Comparison of ENCODE assay signal across 13 cellular contexts in genomic region chr15:90358124-90359033, GRCh38. TPM values are rescaled to one million over a fixed set of nuclear protein-coding genes. Genes with fewer than 3 reads are reported as not detected.
DNase-seq lines count a peak whose midpoint lies in the region; ATAC-seq and TF ChIP-seq lines count a peak whose summit lies in the region.
"Had no signal": no experiment of that assay in that cellular context is flagged by ENCODE, and none has a peak within 500 bp of the region (broad histone marks: within the 10 kb centered on the region; RNA-seq: fewer than 3 reads in every experiment).

No MANE protein-coding gene starts in this region.

- WGBS in transverse colon (ENCODE audit: low coverage in 1 of 2), 2 donors = 42 to 56% methylated on average over 3 to 8 of the region's 8 CpGs

- H3K36me3 ChIP-seq in fibroblast of lung (ENCODE audit: control insufficient read depth, insufficient read depth, low read length) (no peaks in the 10 kb centered on the region), transverse colon (no peaks in the 10 kb centered on the region)
- H3K36me3 ChIP-seq: spleen had no signal

- intact Hi-C loops in transverse colon (cut with DNase I; ENCODE audit: low total_unique reads) = no loop called here

- H3K4me3 Mint-ChIP-seq in activated naive CD8-positive, alpha-beta T cell treated with anti-CD3 and anti-CD28 coated beads, Interleukin-2, amount 10 ng/mL, durations not matched to agents 7 days and 5 days = no peak overlapping the region
- no peak overlapping the region for H3K4me3 Mint-ChIP-seq in activated naive CD8-positive, alpha-beta T cell treated with anti-CD3 and anti-CD28 coated beads for 36 hours
- H3K4me3 Mint-ChIP-seq: natural killer cell treated with Interleukin-12 subunit alpha and Interleukin-12 subunit beta and Interleukin-15 and Interleukin-18, amount 100 ng/mL, for 72 hours had no signal

- H3K27me3 Mint-ChIP-seq in activated naive CD8-positive, alpha-beta T cell treated with anti-CD3 and anti-CD28 coated beads, Interleukin-2, amount 10 ng/mL, durations not matched to agents 7 days and 5 days = no peaks in the 10 kb centered on the region
- no peaks in the 10 kb centered on the region for H3K27me3 Mint-ChIP-seq in activated naive CD8-positive, alpha-beta T cell treated with anti-CD3 and anti-CD28 coated beads for 36 hours
- H3K27me3 Mint-ChIP-seq: natural killer cell treated with Interleukin-12 subunit alpha and Interleukin-12 subunit beta and Interleukin-15 and Interleukin-18, amount 100 ng/mL, for 72 hours had no signal

- no peak for TF ChIP-seq EP300 in transverse colon (IDR thresholded peaks at IDR 0.05; ENCODE audit: low read depth)

- no peak for TF ChIP-seq POLR2A in transverse colon (IDR thresholded peaks at IDR 0.05)

- no peaks in the 10 kb centered on the region for H3K27me3 ChIP-seq in fibroblast of lung (ENCODE audit: control insufficient read depth, insufficient read depth, low read length)
- H3K27me3 ChIP-seq in transverse colon = no peaks in the 10 kb centered on the region
- H3K27me3 ChIP-seq: spleen had no signal

- no peaks in the 10 kb centered on the region for H3K9me3 Mint-ChIP-seq in activated naive CD8-positive, alpha-beta T cell treated with anti-CD3 and anti-CD28 coated beads, Interleukin-2, amount 10 ng/mL, durations not matched to agents 7 days and 5 days
- no peaks in the 10 kb centered on the region for H3K9me3 Mint-ChIP-seq in activated naive CD8-positive, alpha-beta T cell treated with anti-CD3 and anti-CD28 coated beads for 36 hours
- H3K9me3 Mint-ChIP-seq: natural killer cell treated with Interleukin-12 subunit alpha and Interleukin-12 subunit beta and Interleukin-15 and Interleukin-18, amount 100 ng/mL, for 72 hours had no signal

- no peak overlapping the region for H3K27ac Mint-ChIP-seq in activated naive CD8-positive, alpha-beta T cell treated with anti-CD3 and anti-CD28 coated beads, Interleukin-2, amount 10 ng/mL, durations not matched to agents 7 days and 5 days
- no peak overlapping the region for H3K27ac Mint-ChIP-seq in activated naive CD8-positive, alpha-beta T cell treated with anti-CD3 and anti-CD28 coated beads for 36 hours
- H3K27ac Mint-ChIP-seq: natural killer cell treated with Interleukin-12 subunit alpha and Interleukin-12 subunit beta and Interleukin-15 and Interleukin-18, amount 100 ng/mL, for 72 hours had no signal

- in situ Hi-C loops in transverse colon (cut with MboI; ENCODE audit: low pct_ligation_motif_present in 1 of 4, low pct_unique_long_range_greater_than_20kb in 1 of 4, low sequenced_read_pairs in 3 of 4) = no loop called here

- DNase-seq in activated naive CD8-positive, alpha-beta T cell treated with anti-CD3 and anti-CD28 coated beads, Interleukin-2, amount 10 ng/mL, durations not matched to agents 7 days and 5 days = no peak
- DNase-seq in activated naive CD8-positive, alpha-beta T cell treated with anti-CD3 and anti-CD28 coated beads for 36 hours = no peak
- DNase-seq in RPMI7951 (ENCODE audit: low read depth) (peak; percentile 31), fibroblast of lung (ENCODE audit: low read depth in 2 of 2) (peak; percentile 34 to 79), transverse colon (peak; percentile 47), T-helper 9 cell (no peak)
- DNase-seq: activated gamma-delta T cell, C1 segment of cervical spinal cord, NCI-H1417, spleen had no signal

- H2AFZ ChIP-seq in fibroblast of lung (ENCODE audit: low read length) = no peak overlapping the region

- peak; percentile 48 for ATAC-seq in activated naive CD8-positive, alpha-beta T cell treated with anti-CD3 and anti-CD28 coated beads, Interleukin-2, amount 10 ng/mL, durations not matched to agents 7 days and 5 days (ENCODE audit: low read depth)
- ATAC-seq in GM18873 (IDR thresholded peaks at IDR 0.05; ENCODE audit: low FRiP score, unreplicated experiment) = no peak
- no peak for ATAC-seq in HG02981 (IDR thresholded peaks at IDR 0.05; ENCODE audit: unreplicated experiment)

- peaks cover 4% of the 10 kb centered on the region for H3K36me3 Mint-ChIP-seq in activated naive CD8-positive, alpha-beta T cell treated with anti-CD3 and anti-CD28 coated beads, Interleukin-2, amount 10 ng/mL, durations not matched to agents 7 days and 5 days
- no peaks in the 10 kb centered on the region for H3K36me3 Mint-ChIP-seq in activated naive CD8-positive, alpha-beta T cell treated with anti-CD3 and anti-CD28 coated beads for 36 hours
- H3K36me3 Mint-ChIP-seq: natural killer cell treated with Interleukin-12 subunit alpha and Interleukin-12 subunit beta and Interleukin-15 and Interleukin-18, amount 100 ng/mL, for 72 hours had no signal

- H3K4me1 ChIP-seq in fibroblast of lung (ENCODE audit: control insufficient read depth, extremely low read depth, insufficient read depth, low read length) (peaks cover 10% of the 10 kb centered on the region), transverse colon (peaks cover 10 to 40% (median 20%) of the 10 kb centered on the region in 4 donors)

- no peak overlapping the region for H3K4me2 ChIP-seq in fibroblast of lung (ENCODE audit: extremely low read depth, insufficient read depth, low read length)

- H3K9me3 ChIP-seq in fibroblast of lung (ENCODE audit: control insufficient read depth, insufficient read depth, low read depth, low read length) (no peaks in the 10 kb centered on the region), transverse colon (no peaks in the 10 kb centered on the region)
- H3K9me3 ChIP-seq: spleen had no signal

- POLR2A ChIA-PET in activated naive CD8-positive, alpha-beta T cell treated with anti-CD3 and anti-CD28 coated beads, Interleukin-2, amount 10 ng/mL, durations not matched to agents 7 days and 5 days (lab: Charles Lee) = interaction anchor here (5.4 kb wide), 1 partner anchor 29 kb away, joined by 68 read pairs; the partner anchor contains the start of gene IQGAP1

- no peaks in the 10 kb centered on the region for H3K79me2 ChIP-seq in fibroblast of lung (ENCODE audit: control insufficient read depth, insufficient read depth, low read length)

- H3K4me1 Mint-ChIP-seq in activated naive CD8-positive, alpha-beta T cell treated with anti-CD3 and anti-CD28 coated beads, Interleukin-2, amount 10 ng/mL, durations not matched to agents 7 days and 5 days = peaks cover 30% of the 10 kb centered on the region
- H3K4me1 Mint-ChIP-seq in activated naive CD8-positive, alpha-beta T cell treated with anti-CD3 and anti-CD28 coated beads for 36 hours = peaks cover 16% of the 10 kb centered on the region

- TF ChIP-seq CTCF in fibroblast of lung (conservative IDR thresholded peaks at IDR 0.05 in 1 of 2, IDR thresholded peaks at IDR 0.05 in 1 of 2; ENCODE audit: low read depth in 1 of 2, low read length in 2 of 2) = no peak
- no peak for TF ChIP-seq CTCF in transverse colon (IDR thresholded peaks at IDR 0.05)

- no peaks in the 10 kb centered on the region for H4K20me1 ChIP-seq in fibroblast of lung (ENCODE audit: control insufficient read depth, extremely low read depth, insufficient read depth, low read length)

- H3K27ac ChIP-seq in fibroblast of lung (ENCODE audit: insufficient read depth, low read length) = no peak overlapping the region
- peak overlapping the region; percentile 73 to 82 (median 76) for H3K27ac ChIP-seq in transverse colon
- H3K27ac ChIP-seq: spleen had no signal

- no peak overlapping the region for H3K9ac ChIP-seq in fibroblast of lung (ENCODE audit: insufficient read depth, low read length)

- H3K4me3 ChIP-seq in fibroblast of lung (replicated peaks in 1 of 4; ENCODE audit: control extremely low read depth in 1 of 4, insufficient read depth in 1 of 4, low read depth in 3 of 4, low read length in 4 of 4) (no peak overlapping the region), transverse colon (no peak overlapping the region)
- H3K4me3 ChIP-seq: spleen had no signal

RNA-seq across cellular contexts. Expression of gene ZNF774, which starts 6.3 kb away (rescaled TPM):
- total RNA-seq in activated naive CD8-positive, alpha-beta T cell treated with anti-CD3 and anti-CD28 coated beads, Interleukin-2, amount 10 ng/mL, durations not matched to agents 7 days and 5 days = 1 to 10 TPM; 1.6 to 2.4 TPM
- total RNA-seq in activated naive CD8-positive, alpha-beta T cell treated with anti-CD3 and anti-CD28 coated beads for 36 hours = 1 to 10 TPM in 1 of 2 experiments, under 1 TPM in 1; 0.82 to 1.9 TPM
- total RNA-seq in RPMI7951 (2014; rRNA removed; shearing (Covaris generic)) = 2.9 and 3.7 TPM in 2 replicates
- total RNA-seq in fibroblast of lung = 1.3 and 1.8 TPM in 2 replicates
- 1.2 and 1.3 TPM in 2 replicates for polyA plus RNA-seq in fibroblast of lung
- 1.1 TPM in 2 replicates for polyA plus RNA-seq in fibroblast of lung (2012)
- 0.12 TPM in 1 of 2 replicates, not detected in the other for polyA minus RNA-seq in fibroblast of lung (ENCODE audit: low replicate concordance)
- 10 to 100 TPM in 2 of 4 donors, 1 to 10 TPM in 1, under 1 TPM in 1; 0.75 to 22.5 (median 10.2) TPM for total RNA-seq in transverse colon

RNA-seq across cellular contexts. Expression of gene IQGAP1, which starts 29.7 kb away (rescaled TPM):
- total RNA-seq in activated naive CD8-positive, alpha-beta T cell treated with anti-CD3 and anti-CD28 coated beads, Interleukin-2, amount 10 ng/mL, durations not matched to agents 7 days and 5 days = 100 to 1,000 TPM; 211 to 220 TPM
- 100 to 1,000 TPM; 129 to 133 TPM for total RNA-seq in activated naive CD8-positive, alpha-beta T cell treated with anti-CD3 and anti-CD28 coated beads for 36 hours
- total RNA-seq in RPMI7951 (2014; rRNA removed; shearing (Covaris generic)) = 234 and 273 TPM in 2 replicates
- total RNA-seq in fibroblast of lung (160 and 270 TPM in 2 replicates), transverse colon (100 to 1,000 TPM in 3 of 4 donors, 10 to 100 TPM in 1; 82.8 to 354 (median 282) TPM)
- 222 and 231 TPM in 2 replicates for polyA plus RNA-seq in fibroblast of lung
- 176 TPM in 2 replicates for polyA plus RNA-seq in fibroblast of lung (2012)
- polyA minus RNA-seq in fibroblast of lung (ENCODE audit: low replicate concordance) = 127 and 133 TPM in 2 replicates

Comparison
In these comparisons a context has a peak if more than half of its experiments do, and no peak if none do; other contexts are left out.
1. DNase-seq: peak in RPMI7951 (single experiment), fibroblast of lung (2 of 2) and transverse colon (single experiment); none in activated naive CD8-positive, alpha-beta T cell treated with anti-CD3 and anti-CD28 coated beads, Interleukin-2, amount 10 ng/mL, durations not matched to agents 7 days and 5 days (single experiment), activated naive CD8-positive, alpha-beta T cell treated with anti-CD3 and anti-CD28 coated beads for 36 hours (single experiment) and T-helper 9 cell (single experiment).